Comparison of ENCODE assay signal across 19 cellular contexts in the genomic region with DNA sequence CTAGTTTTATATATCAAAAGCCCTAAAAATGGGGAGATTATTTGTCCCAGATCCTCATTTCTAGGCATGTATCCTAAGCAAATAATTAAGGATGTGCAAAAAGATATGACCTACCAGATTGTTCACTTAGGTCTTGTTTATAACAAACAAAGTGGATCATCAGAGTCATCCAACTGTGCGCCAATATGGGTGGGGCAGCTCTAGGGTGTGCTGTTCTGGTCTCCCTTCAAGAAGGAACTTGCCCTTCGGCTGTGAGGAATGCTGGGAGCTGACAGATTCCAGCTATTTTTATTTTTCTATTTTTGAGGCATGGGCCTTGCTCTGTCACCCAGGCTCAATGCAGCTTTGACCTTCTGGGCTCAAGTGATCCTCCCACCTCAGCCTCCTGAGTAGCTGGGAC. TPM values are rescaled to one million over a fixed set of nuclear protein-coding genes. Genes with fewer than 3 reads are reported as not detected.
DNase-seq lines count a peak whose midpoint lies in the region; ATAC-seq and TF ChIP-seq lines count a peak whose summit lies in the region.
"Had no signal": no experiment of that assay in that cellular context is flagged by ENCODE, and none has a peak within 500 bp of the region (broad histone marks: within the 10 kb centered on the region; RNA-seq: fewer than 3 reads in every experiment).

No MANE protein-coding gene starts in this region.

- H3K4me3 Mint-ChIP-seq in osteocyte (ENCODE audit: unreplicated experiment): no peak overlapping the region
- no peak overlapping the region for H3K4me3 Mint-ChIP-seq in activated naive CD4-positive, alpha-beta T cell treated with anti-CD3 and anti-CD28 coated beads, Interleukin-2, amount 10 ng/mL, durations not matched to agents 7 days and 5 days
- H3K4me3 Mint-ChIP-seq: B cell had no signal

- H3K9me3 ChIP-seq in RWPE2 (ENCODE audit: severe bottlenecking): no peaks in the 10 kb centered on the region
- H3K9me3 ChIP-seq: Peyer's patch had no signal

- DNase-seq in HPDE6-E6E7 (ENCODE audit: extremely low spot score) (peak; percentile 67), RWPE2 (ENCODE audit: low spot score) (no peak), epithelial cell of prostate (ENCODE audit: low read depth, low spot score) (peak; percentile 69), osteocyte (ENCODE audit: extremely low spot score, unreplicated experiment) (peak; percentile 49), EL (no peak)
- no peak for DNase-seq in activated naive CD4-positive, alpha-beta T cell treated with anti-CD3 and anti-CD28 coated beads, Interleukin-2, amount 10 ng/mL, durations not matched to agents 7 days and 5 days
- DNase-seq: DMS79, NCI-H1105 treated with DMSO at 0.1 percent for 48 hours, NCI-H2029 treated with DMSO at 0.1 percent for 48 hours, NCI-H345, NCI-H524 treated with DMSO at 0.1 percent for 48 hours, NCI-H82, Right ventricle myocardium superior had no signal

- H3K4me3 ChIP-seq in RWPE2 (ENCODE audit: severe bottlenecking): no peak overlapping the region
- H3K4me3 ChIP-seq: Peyer's patch had no signal

- no peaks in the 10 kb centered on the region for H3K9me3 Mint-ChIP-seq in osteocyte (ENCODE audit: unreplicated experiment)
- H3K9me3 Mint-ChIP-seq in activated naive CD4-positive, alpha-beta T cell treated with anti-CD3 and anti-CD28 coated beads, Interleukin-2, amount 10 ng/mL, durations not matched to agents 7 days and 5 days: no peaks in the 10 kb centered on the region

- H3K36me3 Mint-ChIP-seq in osteocyte (ENCODE audit: unreplicated experiment): no peaks in the 10 kb centered on the region
- H3K36me3 Mint-ChIP-seq in activated naive CD4-positive, alpha-beta T cell treated with anti-CD3 and anti-CD28 coated beads, Interleukin-2, amount 10 ng/mL, durations not matched to agents 7 days and 5 days: no peaks in the 10 kb centered on the region

- H3K36me3 ChIP-seq in RWPE2 (ENCODE audit: low read depth): no peaks in the 10 kb centered on the region
- H3K36me3 ChIP-seq: Peyer's patch had no signal

- no peaks in the 10 kb centered on the region for H3K27me3 Mint-ChIP-seq in osteocyte (ENCODE audit: unreplicated experiment)
- H3K27me3 Mint-ChIP-seq in activated naive CD4-positive, alpha-beta T cell treated with anti-CD3 and anti-CD28 coated beads, Interleukin-2, amount 10 ng/mL, durations not matched to agents 7 days and 5 days: peaks cover 15% of the 10 kb centered on the region

- H3K27ac ChIP-seq in RWPE2 (ENCODE audit: poor library complexity, severe bottlenecking) (no peak overlapping the region), epithelial cell of prostate (peak overlapping the region; percentile 30)

- CTCF ChIA-PET in activated naive CD4-positive, alpha-beta T cell treated with anti-CD3 and anti-CD28 coated beads, Interleukin-2, amount 10 ng/mL, durations not matched to agents 7 days and 5 days (lab: Charles Lee): no interaction called here

- H3K27ac Mint-ChIP-seq in osteocyte (ENCODE audit: unreplicated experiment): no peak overlapping the region
- no peak overlapping the region for H3K27ac Mint-ChIP-seq in activated naive CD4-positive, alpha-beta T cell treated with anti-CD3 and anti-CD28 coated beads, Interleukin-2, amount 10 ng/mL, durations not matched to agents 7 days and 5 days
- H3K27ac Mint-ChIP-seq: B cell had no signal

- TF ChIP-seq CTCF in RWPE2 (IDR thresholded peaks at IDR 0.05; ENCODE audit: poor library complexity, severe bottlenecking) (no peak), osteocyte (IDR thresholded peaks at IDR 0.05) (no peak)

- no peaks in the 10 kb centered on the region for H3K4me1 Mint-ChIP-seq in osteocyte (ENCODE audit: unreplicated experiment)
- H3K4me1 Mint-ChIP-seq in activated naive CD4-positive, alpha-beta T cell treated with anti-CD3 and anti-CD28 coated beads, Interleukin-2, amount 10 ng/mL, durations not matched to agents 7 days and 5 days: no peaks in the 10 kb centered on the region
- H3K4me1 Mint-ChIP-seq: B cell had no signal

- no peaks in the 10 kb centered on the region for H3K27me3 ChIP-seq in RWPE2 (ENCODE audit: insufficient read depth, poor library complexity, severe bottlenecking)
- H3K27me3 ChIP-seq: Peyer's patch had no signal

- ATAC-seq in RWPE2 (ENCODE audit: low read depth) (peak; percentile 76), GM21529 (IDR thresholded peaks at IDR 0.05; ENCODE audit: unreplicated experiment) (no peak)

- H3K4me1 ChIP-seq in RWPE2 (ENCODE audit: insufficient read depth, poor library complexity, severe bottlenecking): peaks cover 18% of the 10 kb centered on the region
- H3K4me1 ChIP-seq: Peyer's patch had no signal

RNA-seq across cellular contexts. Expression of gene CHP2, which starts 13.8 kb away (rescaled TPM):
- total RNA-seq in osteocyte: not detected in 2 replicates
- total RNA-seq: B cell, LHCN-M2, OCI-LY7, Right ventricle myocardium superior, SK-MEL-5 had no signal

RNA-seq across cellular contexts. Expression of gene ERN2, which starts 55.6 kb away (rescaled TPM):
- total RNA-seq in osteocyte: not detected in 2 replicates
- total RNA-seq: B cell, LHCN-M2, Right ventricle myocardium superior, SK-MEL-5 had no signal

Comparison
In these comparisons a context has a peak if more than half of its experiments do, and no peak if none do; other contexts are left out.
1. DNase-seq: peak in HPDE6-E6E7 (single experiment), epithelial cell of prostate (single experiment) and osteocyte (single experiment); none in RWPE2 (single experiment), activated naive CD4-positive, alpha-beta T cell treated with anti-CD3 and anti-CD28 coated beads, Interleukin-2, amount 10 ng/mL, durations not matched to agents 7 days and 5 days (single experiment) and EL (single experiment).